ENCODE assay signal across 19 cellular contexts in genomic region chr2:181190711-181191110, GRCh38.
DNase-seq lines count a peak whose midpoint lies in the region; ATAC-seq and TF ChIP-seq lines count a peak whose summit lies in the region.
"Had no signal": no experiment of that assay in that cellular context is flagged by ENCODE, and none has a peak within 500 bp of the region (broad histone marks: within the 10 kb centered on the region; RNA-seq: fewer than 3 reads in every experiment).

No MANE protein-coding gene starts in this region.

- H3K4me1 Mint-ChIP-seq in activated T-cell treated with anti-CD3 and anti-CD28 coated beads, Interleukin-2, amount 50 U/mL, for 24 hours (ENCODE audit: low read depth): peaks cover 45% of the 10 kb centered on the region
- H3K4me1 Mint-ChIP-seq in activated T-cell treated with anti-CD3 and anti-CD28 coated beads, Interleukin-2, amount 50 U/mL, for 4 hours (ENCODE audit: low read depth): peaks cover 25% of the 10 kb centered on the region
- peaks cover 35% of the 10 kb centered on the region for H3K4me1 Mint-ChIP-seq in stimulated activated naive CD8-positive, alpha-beta T cell treated with anti-CD3 and anti-CD28 coated beads, Interleukin-15, amount 100 ng/mL, for 72 hours

- H3K27ac Mint-ChIP-seq in activated T-cell treated with anti-CD3 and anti-CD28 coated beads, Interleukin-2, amount 50 U/mL, for 24 hours: peak overlapping the region; percentile 41
- H3K27ac Mint-ChIP-seq in stimulated activated naive CD8-positive, alpha-beta T cell treated with anti-CD3 and anti-CD28 coated beads, Interleukin-15, amount 100 ng/mL, for 72 hours: no peak overlapping the region
- H3K27ac Mint-ChIP-seq: activated T-helper 2 cell treated with anti-CD3 and anti-CD28 coated beads, Interferon-gamma antibody, Interleukin-2, Interleukin-4, amounts not matched to agents 10 μg/mL and 5 μg/mL and 100 μg/mL, durations not matched to agents 14 hours and 24 hours and 36 hours had no signal

- peaks cover 10% of the 10 kb centered on the region for H3K36me3 Mint-ChIP-seq in activated T-cell treated with anti-CD3 and anti-CD28 coated beads, Interleukin-2, amount 50 U/mL, for 24 hours (ENCODE audit: low read depth)
- H3K36me3 Mint-ChIP-seq in activated T-cell treated with anti-CD3 and anti-CD28 coated beads, Interleukin-2, amount 50 U/mL, for 4 hours (ENCODE audit: insufficient read depth): peaks cover 7% of the 10 kb centered on the region

- ATAC-seq in activated T-cell treated with anti-CD3 and anti-CD28 coated beads, Interleukin-2, amount 50 U/mL, for 4 hours: no peak
- peak; percentile 56 for ATAC-seq in stimulated activated naive CD8-positive, alpha-beta T cell treated with anti-CD3 and anti-CD28 coated beads, Interleukin-15, amount 100 ng/mL, for 72 hours
- no peak for ATAC-seq in GM21619 (IDR thresholded peaks at IDR 0.05; ENCODE audit: unreplicated experiment)
- ATAC-seq in GM19035 (IDR thresholded peaks at IDR 0.05; ENCODE audit: unreplicated experiment): no peak
- ATAC-seq in GM18870 (IDR thresholded peaks at IDR 0.05; ENCODE audit: unreplicated experiment): no peak
- ATAC-seq: Panc1, psoas muscle, SK-N-SH treated with all-trans-retinoic acid at 6 μM for 48 hours had no signal

- no peak overlapping the region for H3K4me3 Mint-ChIP-seq in activated T-cell treated with anti-CD3 and anti-CD28 coated beads, Interleukin-2, amount 50 U/mL, for 24 hours
- H3K4me3 Mint-ChIP-seq in activated T-cell treated with anti-CD3 and anti-CD28 coated beads, Interleukin-2, amount 50 U/mL, for 4 hours: no peak overlapping the region
- H3K4me3 Mint-ChIP-seq in stimulated activated naive CD8-positive, alpha-beta T cell treated with anti-CD3 and anti-CD28 coated beads, Interleukin-15, amount 100 ng/mL, for 72 hours: no peak overlapping the region

- TF ChIP-seq CTCF in fibroblast of pulmonary artery (IDR thresholded peaks at IDR 0.05; ENCODE audit: low read length, missing control alignments): no peak

- no peak overlapping the region for H3K4me3 ChIP-seq in fibroblast of pulmonary artery (replicated peaks; ENCODE audit: low read depth, low read length)
- H3K4me3 ChIP-seq: psoas muscle had no signal

- DNase-seq in activated T-cell treated with anti-CD3 and anti-CD28 coated beads, Interleukin-2, amount 50 U/mL, for 24 hours: no peak
- DNase-seq in activated T-cell treated with anti-CD3 and anti-CD28 coated beads, Interleukin-2, amount 50 U/mL, for 4 hours: no peak
- peak; percentile 92 for DNase-seq in NCI-H524 treated with DMSO at 0.1 percent for 48 hours (lab: John Stamatoyannopoulos, UW)
- DNase-seq in fibroblast of pulmonary artery (ENCODE audit: low read depth): peak; percentile 29
- DNase-seq in stimulated activated naive CD8-positive, alpha-beta T cell treated with anti-CD3 and anti-CD28 coated beads, Interleukin-15, amount 100 ng/mL, for 72 hours: no peak
- DNase-seq: ACHN; anterior cingulate cortex; CD8-positive, alpha-beta memory T cell; Kasumi-1; NCI-H1694 treated with DMSO at 0.1 percent for 48 hours; NCI-H69; psoas muscle; stimulated activated naive CD4-positive, alpha-beta T cell treated with Interleukin-2 at 50 U/mL for 16 hours had no signal

- H3K27me3 Mint-ChIP-seq in activated T-cell treated with anti-CD3 and anti-CD28 coated beads, Interleukin-2, amount 50 U/mL, for 24 hours: no peaks in the 10 kb centered on the region
- no peaks in the 10 kb centered on the region for H3K27me3 Mint-ChIP-seq in activated T-cell treated with anti-CD3 and anti-CD28 coated beads, Interleukin-2, amount 50 U/mL, for 4 hours (ENCODE audit: low read depth)
- no peaks in the 10 kb centered on the region for H3K27me3 Mint-ChIP-seq in stimulated activated naive CD8-positive, alpha-beta T cell treated with anti-CD3 and anti-CD28 coated beads, Interleukin-15, amount 100 ng/mL, for 72 hours
- H3K27me3 Mint-ChIP-seq: CD8-positive, alpha-beta memory T cell had no signal

- H3K9me3 Mint-ChIP-seq in activated T-cell treated with anti-CD3 and anti-CD28 coated beads, Interleukin-2, amount 50 U/mL, for 24 hours: peaks cover 11% of the 10 kb centered on the region
- peaks cover 13% of the 10 kb centered on the region for H3K9me3 Mint-ChIP-seq in activated T-cell treated with anti-CD3 and anti-CD28 coated beads, Interleukin-2, amount 50 U/mL, for 4 hours
- peaks cover 4% of the 10 kb centered on the region in 2 donors for H3K9me3 Mint-ChIP-seq in stimulated activated naive CD8-positive, alpha-beta T cell treated with anti-CD3 and anti-CD28 coated beads, Interleukin-15, amount 100 ng/mL, for 72 hours

Comparison
In these comparisons a context has a peak if more than half of its experiments do, and no peak if none do; other contexts are left out.
1. DNase-seq: peak in NCI-H524 treated with DMSO at 0.1 percent for 48 hours (single experiment) and fibroblast of pulmonary artery (single experiment); none in activated T-cell treated with anti-CD3 and anti-CD28 coated beads, Interleukin-2, amount 50 U/mL, for 24 hours (single experiment), activated T-cell treated with anti-CD3 and anti-CD28 coated beads, Interleukin-2, amount 50 U/mL, for 4 hours (single experiment) and stimulated activated naive CD8-positive, alpha-beta T cell treated with anti-CD3 and anti-CD28 coated beads, Interleukin-15, amount 100 ng/mL, for 72 hours (0 of 2).